In the genomic region with DNA sequence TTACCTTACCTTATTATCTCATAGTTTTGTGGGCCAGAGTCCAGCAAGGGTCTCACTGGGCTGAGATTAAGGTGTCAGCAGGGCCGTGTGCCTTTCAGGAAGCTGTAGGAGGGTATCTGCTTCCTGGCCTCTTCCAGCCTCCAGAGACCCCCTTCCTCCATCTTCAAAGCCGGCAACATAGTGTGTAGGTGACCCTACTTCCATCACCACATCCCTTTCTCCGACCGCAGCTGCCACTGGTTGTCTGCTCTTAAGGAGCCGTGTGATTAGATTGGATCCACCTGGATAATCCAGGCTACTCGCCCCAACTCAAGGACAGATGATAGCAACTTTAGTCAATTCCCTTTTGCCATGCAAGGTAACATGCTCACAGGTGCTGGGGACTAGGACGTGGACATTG, we compare ENCODE assay signal across 8 cellular contexts.
"Had no signal": no experiment of that assay in that cellular context is flagged by ENCODE, and none has a peak within 500 bp of the region (broad histone marks: within the 10 kb centered on the region; RNA-seq: fewer than 3 reads in every experiment).

No MANE protein-coding gene starts in this region.

- H3K4me3 ChIP-seq: GM12878 had no signal

- FAIRE-seq: G401.6, GM12878, GM12891, GM12892, GM18507, GM19239 had no signal

- ATAC-seq: GM12878 had no signal

- DNase-seq: GDM1, GF-D8 had no signal
